Comparison of ENCODE assay signal across 12 cellular contexts in genomic region chr11:65308281-65308891, GRCh38. TPM values are rescaled to one million over a fixed set of nuclear protein-coding genes. Genes with fewer than 3 reads are reported as not detected.
DNase-seq lines count a peak whose midpoint lies in the region; ATAC-seq and TF ChIP-seq lines count a peak whose summit lies in the region.
"Had no signal": no experiment of that assay in that cellular context is flagged by ENCODE, and none has a peak within 500 bp of the region (broad histone marks: within the 10 kb centered on the region; RNA-seq: fewer than 3 reads in every experiment).

No MANE protein-coding gene starts in this region.

- no peaks in the 10 kb centered on the region for H4K20me1 ChIP-seq in hepatocyte (ENCODE audit: insufficient read depth, poor library complexity, severe bottlenecking)

- ATAC-seq in SK-N-SH treated with all-trans-retinoic acid at 6 μM for 48 hours: peak; percentile 18
- ATAC-seq in HG03469 (IDR thresholded peaks at IDR 0.05; ENCODE audit: unreplicated experiment): no peak

- H2AFZ ChIP-seq in hepatocyte: no peak overlapping the region

- TF ChIP-seq POLR2A in prostate gland (IDR thresholded peaks at IDR 0.05): no peak

- H3K9me3 Mint-ChIP-seq in HFFc6: no peaks in the 10 kb centered on the region

- H3K4me3 Mint-ChIP-seq in HFFc6: no peak overlapping the region

- DNase-seq in DMS79 treated with DMSO at 0.1 percent for 48 hours (lab: John Stamatoyannopoulos, UW) (peak; percentile 46), hepatocyte (ENCODE audit: low spot score) (no peak), HFFc6 (no peak), prostate gland (ENCODE audit: low spot score) (no peak), AML-193 (lab: John Stamatoyannopoulos, UW) (no peak)
- DNase-seq: activated effector memory CD4-positive, alpha-beta T cell treated with anti-CD3 and anti-CD28 coated beads, Interleukin-2, amount 50 U/mL, for 16 hours; cortex of kidney; ovary; WERI-Rb-1 had no signal

- TF ChIP-seq CTCF in hepatocyte (IDR thresholded peaks at IDR 0.05; ENCODE audit: poor library complexity) (no peak), HFFc6 (IDR thresholded peaks at IDR 0.05) (no peak), prostate gland (IDR thresholded peaks at IDR 0.05) (no peak)

- no peaks in the 10 kb centered on the region for H3K9me2 ChIP-seq in hepatocyte (replicated peaks; ENCODE audit: insufficient read depth)

- no peak overlapping the region for H3K4me2 ChIP-seq in hepatocyte

- peak overlapping the region in 1 of 3 donors; percentile 33 for H3K9ac ChIP-seq in skeletal muscle tissue (ENCODE audit: low read depth in 1 of 3, low read length in 3 of 3)

- intact Hi-C loops in prostate gland (cut with DNase I): no loop called here

- H3K36me3 ChIP-seq in hepatocyte (replicated peaks; ENCODE audit: insufficient read depth, low read depth): no peaks in the 10 kb centered on the region
- no peaks in the 10 kb centered on the region for H3K36me3 ChIP-seq in skeletal muscle tissue (ENCODE audit: control insufficient read depth in 3 of 3, insufficient read depth in 3 of 3, low read length in 3 of 3)
- H3K36me3 ChIP-seq in prostate gland: no peaks in the 10 kb centered on the region
- H3K36me3 ChIP-seq: ovary had no signal

- H3K9me3 ChIP-seq in hepatocyte (ENCODE audit: low read depth) (no peaks in the 10 kb centered on the region), skeletal muscle tissue (ENCODE audit: control insufficient read depth in 3 of 3, low read length in 3 of 3) (no peaks in the 10 kb centered on the region), prostate gland (no peaks in the 10 kb centered on the region)
- H3K9me3 ChIP-seq: ovary had no signal

- H3K4me3 ChIP-seq in hepatocyte (no peak overlapping the region), skeletal muscle tissue (ENCODE audit: low read length in 3 of 3) (no peak overlapping the region), prostate gland (no peak overlapping the region)
- H3K4me3 ChIP-seq: ovary had no signal

- H3K4me1 ChIP-seq in hepatocyte (ENCODE audit: insufficient read depth) (peaks cover 56% of the 10 kb centered on the region), skeletal muscle tissue (ENCODE audit: control insufficient read depth in 3 of 3, insufficient read depth in 3 of 3, low read length in 3 of 3) (peaks cover 22 to 34% (median 28%) of the 10 kb centered on the region in 3 donors), prostate gland (replicated peaks) (peaks cover 8% of the 10 kb centered on the region)

- H3K27ac ChIP-seq in hepatocyte (peak overlapping the region; percentile 43), skeletal muscle tissue (ENCODE audit: low read depth, low read length) (peak overlapping the region; percentile 33), prostate gland (no peak overlapping the region)
- H3K27ac ChIP-seq: ovary, WERI-Rb-1 had no signal

- H3K27me3 ChIP-seq in hepatocyte (no peaks in the 10 kb centered on the region), skeletal muscle tissue (ENCODE audit: control insufficient read depth in 3 of 3, insufficient read depth in 3 of 3, low read length in 3 of 3) (no peaks in the 10 kb centered on the region), prostate gland (replicated peaks; ENCODE audit: insufficient read depth) (no peaks in the 10 kb centered on the region)
- H3K27me3 ChIP-seq: ovary had no signal

- 67% methylated on average over 7 of the region's 7 CpGs for WGBS in hepatocyte (ENCODE audit: low lambda C conversion rate, missing lambda C conversion rate)
- WGBS in prostate gland: 56% methylated on average over 7 of the region's 7 CpGs

- no peaks in the 10 kb centered on the region; the same call in 1 of the 2 replicates for H3K27me3 Mint-ChIP-seq in HFFc6 (ENCODE audit: insufficient read depth)

- H3K4me1 Mint-ChIP-seq in HFFc6 (ENCODE audit: low read depth): peaks cover 38% of the 10 kb centered on the region

- 0 out of 2 replicates have a peak, but pooled peaks cover 7% of the 10 kb centered on the region for H3K36me3 Mint-ChIP-seq in HFFc6 (ENCODE audit: low read depth)

- H3K27ac Mint-ChIP-seq in HFFc6: no peak overlapping the region

- peaks cover 26% of the 10 kb centered on the region for H3K79me2 ChIP-seq in hepatocyte

TF ChIP-seq in SK-N-SH treated with all-trans-retinoic acid at 6 μM for 48 hours, 23 proteins besides CTCF, POLR2A, EP300 and RAD21:
- TF ChIP-seq ZNF8 (CRISPR knock-in tag; IDR thresholded peaks at IDR 0.05) (no peak), CSRNP3 (CRISPR knock-in tag; IDR thresholded peaks at IDR 0.05) (no peak), OSR1 (CRISPR knock-in tag; IDR thresholded peaks at IDR 0.05) (no peak), SNAI2 (CRISPR knock-in tag; IDR thresholded peaks at IDR 0.05) (no peak), CREB5 (CRISPR knock-in tag; IDR thresholded peaks at IDR 0.05; ENCODE audit: low read depth) (no peak), RARB (CRISPR knock-in tag; IDR thresholded peaks at IDR 0.05) (no peak), ISL1 (CRISPR knock-in tag; IDR thresholded peaks at IDR 0.05) (no peak)

RNA-seq across cellular contexts. Expression of gene CDC42EP2, which starts 6.3 kb away (rescaled TPM):
- 19.5 and 21.7 TPM in 2 replicates for total RNA-seq in hepatocyte
- 31.2 and 35.0 TPM in 2 replicates for polyA plus RNA-seq in hepatocyte
- total RNA-seq in skeletal muscle tissue: 19.3 TPM
- 10 to 100 TPM; 19.0 to 35.3 (median 22.6) TPM for total RNA-seq in HFFc6 (2021; fragmentation: NEBNext Ultra II Directional; extraction: Animal tissue kit (Norgen Biotek cat#: 25700))
- total RNA-seq in prostate gland: 1 to 10 TPM; 7.7 to 8.7 TPM

RNA-seq across cellular contexts. Expression of gene DPF2, which starts 25.3 kb away (rescaled TPM):
- total RNA-seq in hepatocyte: 26.8 and 28.4 TPM in 2 replicates
- polyA plus RNA-seq in hepatocyte: 50.0 and 51.6 TPM in 2 replicates
- total RNA-seq in skeletal muscle tissue: 24.5 TPM
- total RNA-seq in HFFc6 (2021; fragmentation: NEBNext Ultra II Directional; extraction: Animal tissue kit (Norgen Biotek cat#: 25700)): 10 to 100 TPM; 55.4 to 64.3 (median 61.7) TPM
- total RNA-seq in prostate gland: 10 to 100 TPM; 39.3 to 74.1 TPM

RNA-seq across cellular contexts. Expression of gene TIGD3, which starts 46.2 kb away (rescaled TPM):
- total RNA-seq in hepatocyte (1.7 and 1.8 TPM in 2 replicates), skeletal muscle tissue (not detected), prostate gland (1 to 10 TPM in 1 of 2 donors, under 1 TPM in 1; 0.27 to 4.7 TPM)
- polyA plus RNA-seq in hepatocyte: 1.6 and 2.0 TPM in 2 replicates
- total RNA-seq in HFFc6 (2021; fragmentation: NEBNext Ultra II Directional; extraction: Animal tissue kit (Norgen Biotek cat#: 25700)): under 1 TPM in 2 of 6 experiments, not detected in 4; 0.12 to 0.13 TPM

RNA-seq across cellular contexts. Expression of gene POLA2, which starts 46.6 kb away (rescaled TPM):
- 2.5 and 4.1 TPM in 2 replicates for total RNA-seq in hepatocyte
- 5.0 and 8.0 TPM in 2 replicates for polyA plus RNA-seq in hepatocyte
- 2.1 TPM for total RNA-seq in skeletal muscle tissue
- 10 to 100 TPM in 5 of 6 experiments, 1 to 10 TPM in 1; 8.6 to 18.3 (median 15.3) TPM for total RNA-seq in HFFc6 (2021; fragmentation: NEBNext Ultra II Directional; extraction: Animal tissue kit (Norgen Biotek cat#: 25700))
- 10 to 100 TPM; 21.6 to 25.9 TPM for total RNA-seq in prostate gland

Comparison
In these comparisons a context has a peak if more than half of its experiments do, and no peak if none do; other contexts are left out.
1. H3K27ac ChIP-seq: peak in hepatocyte (single experiment) and skeletal muscle tissue (single experiment); none in prostate gland (0 of 2).